In genomic region chr6:56995347-56995746, GRCh38 we compare ENCODE assay signal across 19 cellular contexts. TPM values are rescaled to one million over a fixed set of nuclear protein-coding genes. Genes with fewer than 3 reads are reported as not detected.
DNase-seq lines count a peak whose midpoint lies in the region; ATAC-seq and TF ChIP-seq lines count a peak whose summit lies in the region.
"Had no signal": no experiment of that assay in that cellular context is flagged by ENCODE, and none has a peak within 500 bp of the region (broad histone marks: within the 10 kb centered on the region; RNA-seq: fewer than 3 reads in every experiment).

No MANE protein-coding gene starts in this region.

- TF ChIP-seq CTCF in C4-2B (conservative IDR thresholded peaks at IDR 0.05) (peak; percentile 59), GM12873 (IDR thresholded peaks at IDR 0.05; ENCODE audit: insufficient read depth, low read depth, low read length, missing control alignments) (peak; percentile 29), OCI-LY7 (conservative IDR thresholded peaks at IDR 0.05; ENCODE audit: low read length) (peak; percentile 51), epithelial cell of proximal tubule (conservative IDR thresholded peaks at IDR 0.05; ENCODE audit: low read depth, low read length) (peak; percentile 36)

- H3K4me3 ChIP-seq in OCI-LY7 (ENCODE audit: low read depth, low read length, poor library complexity, severe bottlenecking) (no peak overlapping the region), epithelial cell of proximal tubule (ENCODE audit: low read depth, low read length) (no peak overlapping the region)
- H3K4me3 ChIP-seq: GM12878, left ventricle myocardium inferior had no signal

- H3K36me3 Mint-ChIP-seq in stimulated activated memory B cell treated with anti-CD40 and anti-IgM and Interleukin-4, amounts not matched to agents 10 μg/mL and 1 μg/mL and 100 μg/mL, for 72 hours, result no peaks in the 10 kb centered on the region
- H3K36me3 Mint-ChIP-seq: activated CD8-positive, alpha-beta memory T cell treated with anti-CD3 and anti-CD28 coated beads, Interleukin-2, amount 10 ng/mL, durations not matched to agents 7 days and 5 days had no signal

- BruUV-seq in OCI-LY7 (replicated peaks; lab: Mats Ljungman, UMichigan), result no TSS peak

- no peaks in the 10 kb centered on the region for H4K20me1 ChIP-seq in OCI-LY7 (ENCODE audit: insufficient read depth, low read length)

- no peaks in the 10 kb centered on the region for H3K4me1 ChIP-seq in OCI-LY7 (ENCODE audit: insufficient read depth, low read length, poor library complexity, severe bottlenecking)
- H3K4me1 ChIP-seq: left ventricle myocardium inferior had no signal

- H3K4me2 ChIP-seq in OCI-LY7 (ENCODE audit: low read length), result no peak overlapping the region

- peaks cover 6% of the 10 kb centered on the region for H3K9me3 Mint-ChIP-seq in stimulated activated memory B cell treated with anti-CD40 and anti-IgM and Interleukin-4, amounts not matched to agents 10 μg/mL and 1 μg/mL and 100 μg/mL, for 72 hours

- DNase-seq in OCI-LY7 (ENCODE audit: low spot score) (peak; percentile 6), epithelial cell of proximal tubule (ENCODE audit: low read depth) (no peak), GM19240 (ENCODE audit: insufficient read length, low spot score) (no peak), NCI-H2171 (lab: John Stamatoyannopoulos, UW) (no peak), activated gamma-delta T cell (lab: John Stamatoyannopoulos, UW) (no peak)
- DNase-seq: activated CD4-positive, CD25-positive, alpha-beta regulatory T cell; activated CD8-positive, alpha-beta memory T cell treated with anti-CD3 and anti-CD28 coated beads, Interleukin-2, amount 10 ng/mL, durations not matched to agents 7 days and 5 days; activated naive CD4-positive, alpha-beta T cell treated with Interleukin-2 at 50 U/mL for 16 hours; hippocampal formation; left ventricle myocardium inferior; NCI-H2081 treated with DMSO at 0.1 percent for 48 hours; posterior cingulate gyrus; T-helper 1 cell had no signal

- no peak overlapping the region for H3K4me3 Mint-ChIP-seq in stimulated activated memory B cell treated with anti-CD40 and anti-IgM and Interleukin-4, amounts not matched to agents 10 μg/mL and 1 μg/mL and 100 μg/mL, for 72 hours
- H3K4me3 Mint-ChIP-seq: activated CD8-positive, alpha-beta memory T cell treated with anti-CD3 and anti-CD28 coated beads, Interleukin-2, amount 10 ng/mL, durations not matched to agents 7 days and 5 days; B cell had no signal

- H3K9me2 ChIP-seq in OCI-LY7 (ENCODE audit: insufficient read depth, low read length), result no peaks in the 10 kb centered on the region

- no peaks in the 10 kb centered on the region for H3K79me2 ChIP-seq in OCI-LY7 (ENCODE audit: insufficient read depth, low read depth, low read length)

- no peak for ATAC-seq in stimulated activated memory B cell treated with anti-CD40 and anti-IgM and Interleukin-4, amounts not matched to agents 10 μg/mL and 1 μg/mL and 100 μg/mL, for 72 hours
- ATAC-seq: activated CD8-positive, alpha-beta memory T cell treated with anti-CD3 and anti-CD28 coated beads, Interleukin-2, amount 10 ng/mL, durations not matched to agents 7 days and 5 days; GM12878 had no signal

- peaks cover 54% of the 10 kb centered on the region for H3K27me3 Mint-ChIP-seq in stimulated activated memory B cell treated with anti-CD40 and anti-IgM and Interleukin-4, amounts not matched to agents 10 μg/mL and 1 μg/mL and 100 μg/mL, for 72 hours

- H2AFZ ChIP-seq in OCI-LY7 (ENCODE audit: low read length), result no peak overlapping the region

- CTCF ChIA-PET in OCI-LY7 (lab: Charles Lee; ENCODE audit: unreplicated experiment), result no interaction called here

- POLR2A ChIA-PET in OCI-LY7 (lab: Charles Lee), result interaction anchor here (1.6 kb wide), 1 partner anchor 9 kb away, joined by 8 read pairs; no protein-coding TSS in a partner anchor

- H3K27ac ChIP-seq in C4-2B, result no peak overlapping the region
- H3K27ac ChIP-seq in OCI-LY7 (ENCODE audit: low read depth, low read length, poor library complexity, severe bottlenecking), result no peak overlapping the region
- H3K27ac ChIP-seq: HL-60, left ventricle myocardium inferior had no signal

- no peak overlapping the region for H3K27ac Mint-ChIP-seq in stimulated activated memory B cell treated with anti-CD40 and anti-IgM and Interleukin-4, amounts not matched to agents 10 μg/mL and 1 μg/mL and 100 μg/mL, for 72 hours
- H3K27ac Mint-ChIP-seq: activated CD8-positive, alpha-beta memory T cell treated with anti-CD3 and anti-CD28 coated beads, Interleukin-2, amount 10 ng/mL, durations not matched to agents 7 days and 5 days; B cell had no signal

- intact Hi-C loops in OCI-LY7 (cut with micrococcal nuclease; ENCODE audit: unreplicated experiment), result no loop called here

- no peaks in the 10 kb centered on the region for H3K36me3 ChIP-seq in OCI-LY7 (ENCODE audit: insufficient read depth, low read length)
- H3K36me3 ChIP-seq: left ventricle myocardium inferior had no signal

- H3K9me3 ChIP-seq in OCI-LY7 (ENCODE audit: low read length), result no peaks in the 10 kb centered on the region

- H3K4me1 Mint-ChIP-seq in stimulated activated memory B cell treated with anti-CD40 and anti-IgM and Interleukin-4, amounts not matched to agents 10 μg/mL and 1 μg/mL and 100 μg/mL, for 72 hours, result no peaks in the 10 kb centered on the region
- H3K4me1 Mint-ChIP-seq: activated CD8-positive, alpha-beta memory T cell treated with anti-CD3 and anti-CD28 coated beads, Interleukin-2, amount 10 ng/mL, durations not matched to agents 7 days and 5 days; B cell had no signal

RNA-seq across cellular contexts. Expression of gene BEND6, which starts 40.4 kb away (rescaled TPM):
- 0.50 and 0.88 TPM in 2 replicates for total RNA-seq in OCI-LY7 (2014; rRNA removed; shearing (Covaris generic))
- total RNA-seq in OCI-LY7 (2022) (1.5 and 2.9 TPM in 2 replicates), epithelial cell of proximal tubule (2.6 and 6.1 TPM in 2 replicates)
- total RNA-seq: activated CD8-positive, alpha-beta memory T cell treated with anti-CD3 and anti-CD28 coated beads, Interleukin-2, amount 10 ng/mL, durations not matched to agents 7 days and 5 days; B cell had no signal

RNA-seq across cellular contexts. Expression of gene KIAA1586, which starts 51.1 kb away (rescaled TPM):
- 14.4 and 16.2 TPM in 2 replicates for total RNA-seq in OCI-LY7 (2014; rRNA removed; shearing (Covaris generic))
- total RNA-seq in OCI-LY7 (2022), result 25.7 and 28.0 TPM in 2 replicates
- 7.2 and 7.5 TPM in 2 replicates for total RNA-seq in epithelial cell of proximal tubule
